ENCODE assay signal across 24 cellular contexts in the genomic region with DNA sequence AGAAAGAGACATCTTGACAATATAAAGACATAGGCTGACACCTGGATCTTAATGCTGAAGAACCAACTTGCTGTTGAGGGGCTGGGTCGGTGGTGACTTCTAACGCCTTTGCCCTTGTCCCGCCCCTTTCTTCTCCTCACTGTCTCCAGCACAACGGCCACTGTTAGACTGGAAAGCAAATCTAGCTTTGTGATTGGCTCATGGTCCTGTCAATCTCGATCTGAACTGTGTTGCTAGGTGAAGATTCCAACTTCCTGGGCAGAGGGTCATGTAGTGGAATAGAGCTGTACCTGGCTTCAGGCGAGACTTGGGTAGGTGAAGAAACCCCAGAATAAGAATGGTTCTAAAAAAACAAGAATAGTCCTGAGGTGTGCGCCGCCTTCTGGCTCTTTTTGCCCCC. TPM values are rescaled to one million over a fixed set of nuclear protein-coding genes. Genes with fewer than 3 reads are reported as not detected.
DNase-seq lines count a peak whose midpoint lies in the region; ATAC-seq and TF ChIP-seq lines count a peak whose summit lies in the region.
"Had no signal": no experiment of that assay in that cellular context is flagged by ENCODE, and none has a peak within 500 bp of the region (broad histone marks: within the 10 kb centered on the region; RNA-seq: fewer than 3 reads in every experiment).

TSS of gene PGK2 (minus strand) at position 110 of the 400 bp plus-strand sequence. CDS start at position 12, 98 bp downstream.

- H2AFZ ChIP-seq in Karpas-422 (ENCODE audit: low read length) (no peak within 1 kb of the TSS), neural progenitor cell (replicated peaks) (no peak within 1 kb of the TSS)

- H3K9me2 ChIP-seq in Karpas-422 (replicated peaks; ENCODE audit: insufficient read depth, low read length) = no peaks in the 10 kb centered on the region; the same call in 1 of the 2 replicates

- no peaks in the 10 kb centered on the region for H3K4me1 Mint-ChIP-seq in neural progenitor cell
- H3K4me1 Mint-ChIP-seq in activated T-helper 2 cell treated with anti-CD3 and anti-CD28 coated beads, Interferon-gamma antibody, Interleukin-2, Interleukin-4, amounts not matched to agents 10 μg/mL and 5 μg/mL and 100 μg/mL, durations not matched to agents 14 hours and 24 hours and 36 hours (ENCODE audit: low read depth) = no peaks in the 10 kb centered on the region
- H3K4me1 Mint-ChIP-seq: activated naive CD8-positive, alpha-beta T cell treated with anti-CD3 and anti-CD28 coated beads, Interleukin-2, amount 10 ng/mL, durations not matched to agents 7 days and 5 days; CD4-positive, CD25-positive, alpha-beta regulatory T cell had no signal

- H3K9me3 ChIP-seq in Karpas-422 (ENCODE audit: low read length) = no peaks in the 10 kb centered on the region
- H3K9me3 ChIP-seq in neural progenitor cell (ENCODE audit: low read depth) = no peaks in the 10 kb centered on the region
- no peaks in the 10 kb centered on the region for H3K9me3 ChIP-seq in right cardiac atrium (ENCODE audit: control insufficient read depth, low read length)
- H3K9me3 ChIP-seq: uterus had no signal

- H3K9ac ChIP-seq in Karpas-422 (ENCODE audit: low read length) (no peak within 1 kb of the TSS), neural progenitor cell (no peak within 1 kb of the TSS)
- H3K9ac ChIP-seq: KMS-11 had no signal

- H3K36me3 Mint-ChIP-seq in neural progenitor cell = no peaks in the 10 kb centered on the region
- H3K36me3 Mint-ChIP-seq in activated T-helper 2 cell treated with anti-CD3 and anti-CD28 coated beads, Interferon-gamma antibody, Interleukin-2, Interleukin-4, amounts not matched to agents 10 μg/mL and 5 μg/mL and 100 μg/mL, durations not matched to agents 14 hours and 24 hours and 36 hours (ENCODE audit: low read depth) = no peaks in the 10 kb centered on the region
- H3K36me3 Mint-ChIP-seq: activated naive CD8-positive, alpha-beta T cell treated with anti-CD3 and anti-CD28 coated beads, Interleukin-2, amount 10 ng/mL, durations not matched to agents 7 days and 5 days; CD4-positive, CD25-positive, alpha-beta regulatory T cell had no signal

- peak; percentile 61; the same call in 2 of the 3 replicates for ATAC-seq in SK-N-SH treated with all-trans-retinoic acid at 6 μM for 48 hours
- ATAC-seq in right cardiac atrium = no peak
- no peak for ATAC-seq in HG03108 (IDR thresholded peaks at IDR 0.05; ENCODE audit: unreplicated experiment)
- ATAC-seq: activated CD8-positive, alpha-beta T cell treated with anti-CD3 and anti-CD28 coated beads for 36 hours; activated T-cell treated with anti-CD3 and anti-CD28 coated beads, Interleukin-2, amount 50 U/mL, for 72 hours had no signal

- WGBS in right cardiac atrium = 84% methylated on average over 8 of the region's 8 CpGs

- H3K4me1 ChIP-seq in Karpas-422 (ENCODE audit: low read length) (no peaks in the 10 kb centered on the region), neural progenitor cell (no peaks in the 10 kb centered on the region), right cardiac atrium (ENCODE audit: control insufficient read depth, insufficient read depth, low read length) (no peaks in the 10 kb centered on the region)
- H3K4me1 ChIP-seq: uterus had no signal

- no peaks in the 10 kb centered on the region for H3K79me2 ChIP-seq in Karpas-422 (ENCODE audit: low read length)
- no peaks in the 10 kb centered on the region for H3K79me2 ChIP-seq in neural progenitor cell (ENCODE audit: low read depth)

- no peak within 1 kb of the TSS for H3K27ac Mint-ChIP-seq in neural progenitor cell
- H3K27ac Mint-ChIP-seq in activated T-helper 2 cell treated with anti-CD3 and anti-CD28 coated beads, Interferon-gamma antibody, Interleukin-2, Interleukin-4, amounts not matched to agents 10 μg/mL and 5 μg/mL and 100 μg/mL, durations not matched to agents 14 hours and 24 hours and 36 hours = no peak within 1 kb of the TSS
- H3K27ac Mint-ChIP-seq: activated CD8-positive, alpha-beta T cell treated with anti-CD3 and anti-CD28 coated beads for 36 hours; activated naive CD8-positive, alpha-beta T cell treated with anti-CD3 and anti-CD28 coated beads, Interleukin-2, amount 10 ng/mL, durations not matched to agents 7 days and 5 days; activated T-cell treated with anti-CD3 and anti-CD28 coated beads, Interleukin-2, amount 50 U/mL, for 72 hours; CD4-positive, CD25-positive, alpha-beta regulatory T cell; dendritic cell treated with granulocyte-macrophage colony-stimulating factor and Interleukin-4, amounts not matched to agents 40 ng/mL and 50 ng/mL, for 4 days had no signal

- no peaks in the 10 kb centered on the region for H3K27me3 Mint-ChIP-seq in neural progenitor cell (ENCODE audit: insufficient read depth, low read depth)
- H3K27me3 Mint-ChIP-seq in activated T-helper 2 cell treated with anti-CD3 and anti-CD28 coated beads, Interferon-gamma antibody, Interleukin-2, Interleukin-4, amounts not matched to agents 10 μg/mL and 5 μg/mL and 100 μg/mL, durations not matched to agents 14 hours and 24 hours and 36 hours (ENCODE audit: low read depth) = no peaks in the 10 kb centered on the region
- H3K27me3 Mint-ChIP-seq: activated CD8-positive, alpha-beta T cell treated with anti-CD3 and anti-CD28 coated beads for 36 hours; activated naive CD8-positive, alpha-beta T cell treated with anti-CD3 and anti-CD28 coated beads, Interleukin-2, amount 10 ng/mL, durations not matched to agents 7 days and 5 days; dendritic cell treated with granulocyte-macrophage colony-stimulating factor and Interleukin-4, amounts not matched to agents 40 ng/mL and 50 ng/mL, for 4 days had no signal

- H3K4me3 ChIP-seq in Karpas-422 (ENCODE audit: low read length) (no peak within 1 kb of the TSS), neural progenitor cell (no peak within 1 kb of the TSS), right cardiac atrium (ENCODE audit: low read length) (no peak within 1 kb of the TSS)
- H3K4me3 ChIP-seq: uterus had no signal

- no peaks in the 10 kb centered on the region for H3K9me3 Mint-ChIP-seq in neural progenitor cell
- H3K9me3 Mint-ChIP-seq in activated T-helper 2 cell treated with anti-CD3 and anti-CD28 coated beads, Interferon-gamma antibody, Interleukin-2, Interleukin-4, amounts not matched to agents 10 μg/mL and 5 μg/mL and 100 μg/mL, durations not matched to agents 14 hours and 24 hours and 36 hours = no peaks in the 10 kb centered on the region

- H3K27ac ChIP-seq in Karpas-422 (ENCODE audit: low read length) = no peak within 1 kb of the TSS
- H3K27ac ChIP-seq in neural progenitor cell = no peak within 1 kb of the TSS
- no peak within 1 kb of the TSS for H3K27ac ChIP-seq in right cardiac atrium (ENCODE audit: low read length)
- H3K27ac ChIP-seq: brain microvascular endothelial cell, KMS-11, uterus had no signal

- H3K36me3 ChIP-seq in Karpas-422 (ENCODE audit: insufficient read depth, low read length) (no peaks in the 10 kb centered on the region), neural progenitor cell (no peaks in the 10 kb centered on the region)
- H3K36me3 ChIP-seq: brain microvascular endothelial cell, uterus had no signal

- H3K27me3 ChIP-seq in Karpas-422 (ENCODE audit: low read length) (no peaks in the 10 kb centered on the region), neural progenitor cell (no peaks in the 10 kb centered on the region), right cardiac atrium (ENCODE audit: control insufficient read depth, insufficient read depth) (no peaks in the 10 kb centered on the region)
- H3K27me3 ChIP-seq: brain microvascular endothelial cell, uterus had no signal

- intact Hi-C loops in right cardiac atrium (cut with DNase I) = no loop called here
- intact Hi-C loops in activated T-helper 2 cell treated with anti-CD3 and anti-CD28 coated beads, Interferon-gamma antibody, Interleukin-2, Interleukin-4, amounts not matched to agents 10 μg/mL and 5 μg/mL and 100 μg/mL, durations not matched to agents 14 hours and 24 hours and 36 hours (cut with micrococcal nuclease) = no loop called here

- no peaks in the 10 kb centered on the region for H3F3A ChIP-seq in neural progenitor cell (ENCODE audit: low read depth)

- peak; percentile 28 for DNase-seq in NCI-H82 (lab: John Stamatoyannopoulos, UW)
- DNase-seq in NCI-H82 treated with DMSO at 0.1 percent for 48 hours (lab: John Stamatoyannopoulos, UW; ENCODE audit: unreplicated experiment) = no peak
- peak; percentile 46 for DNase-seq in Karpas-422
- peak; percentile 11 for DNase-seq in neural progenitor cell (ENCODE audit: low spot score)
- no peak for DNase-seq in right cardiac atrium
- DNase-seq in activated T-helper 2 cell treated with anti-CD3 and anti-CD28 coated beads, Interferon-gamma antibody, Interleukin-2, Interleukin-4, amounts not matched to agents 10 μg/mL and 5 μg/mL and 100 μg/mL, durations not matched to agents 14 hours and 24 hours and 36 hours (ENCODE audit: low spot score) = no peak
- DNase-seq: ACHN; activated CD8-positive, alpha-beta T cell treated with anti-CD3 and anti-CD28 coated beads for 36 hours; activated naive CD8-positive, alpha-beta T cell treated with anti-CD3 and anti-CD28 coated beads, Interleukin-2, amount 10 ng/mL, durations not matched to agents 7 days and 5 days; activated T-cell treated with anti-CD3 and anti-CD28 coated beads, Interleukin-2, amount 50 U/mL, for 72 hours; brain microvascular endothelial cell; CD4-positive, CD25-positive, alpha-beta regulatory T cell; GDM1; glutamatergic neuron; GOT3; NCI-H146; NCI-H345; uterus had no signal

- TF ChIP-seq CTCF in neural progenitor cell (IDR thresholded peaks at IDR 0.05) = no peak

- H3K4me2 ChIP-seq in Karpas-422 (ENCODE audit: low read depth, low read length, poor library complexity, severe bottlenecking) (no peak within 1 kb of the TSS), neural progenitor cell (no peak within 1 kb of the TSS)
- H3K4me2 ChIP-seq: KMS-11 had no signal

- H4K20me1 ChIP-seq in Karpas-422 (ENCODE audit: insufficient read depth, low read depth, low read length) (no peaks in the 10 kb centered on the region), neural progenitor cell (ENCODE audit: low read depth) (no peaks in the 10 kb centered on the region)

- H3K4me3 Mint-ChIP-seq in neural progenitor cell = no peak within 1 kb of the TSS
- no peak within 1 kb of the TSS for H3K4me3 Mint-ChIP-seq in activated T-helper 2 cell treated with anti-CD3 and anti-CD28 coated beads, Interferon-gamma antibody, Interleukin-2, Interleukin-4, amounts not matched to agents 10 μg/mL and 5 μg/mL and 100 μg/mL, durations not matched to agents 14 hours and 24 hours and 36 hours (ENCODE audit: low read depth)
- H3K4me3 Mint-ChIP-seq: activated CD8-positive, alpha-beta T cell treated with anti-CD3 and anti-CD28 coated beads for 36 hours; activated naive CD8-positive, alpha-beta T cell treated with anti-CD3 and anti-CD28 coated beads, Interleukin-2, amount 10 ng/mL, durations not matched to agents 7 days and 5 days; activated T-cell treated with anti-CD3 and anti-CD28 coated beads, Interleukin-2, amount 50 U/mL, for 72 hours; dendritic cell treated with granulocyte-macrophage colony-stimulating factor and Interleukin-4, amounts not matched to agents 40 ng/mL and 50 ng/mL, for 4 days had no signal

RNA-seq across cellular contexts. Expression of gene PGK2, which starts in this region (rescaled TPM):
- total RNA-seq in Karpas-422 (2014; rRNA removed; shearing (Covaris generic); ENCODE audit: low replicate concordance) = not detected in 2 replicates
- total RNA-seq in neural progenitor cell (ENCODE audit: low replicate concordance) (not detected in 2 replicates), right cardiac atrium (not detected)
- polyA plus RNA-seq in right cardiac atrium = not detected
- not detected in 2 replicates for total RNA-seq in activated T-helper 2 cell treated with anti-CD3 and anti-CD28 coated beads, Interferon-gamma antibody, Interleukin-2, Interleukin-4, amounts not matched to agents 10 μg/mL and 5 μg/mL and 100 μg/mL, durations not matched to agents 14 hours and 24 hours and 36 hours
- total RNA-seq: activated CD8-positive, alpha-beta T cell treated with anti-CD3 and anti-CD28 coated beads for 36 hours; activated naive CD8-positive, alpha-beta T cell treated with anti-CD3 and anti-CD28 coated beads, Interleukin-2, amount 10 ng/mL, durations not matched to agents 7 days and 5 days; activated T-cell treated with anti-CD3 and anti-CD28 coated beads, Interleukin-2, amount 50 U/mL, for 72 hours; CD4-positive, CD25-positive, alpha-beta regulatory T cell; kidney epithelial cell had no signal
- polyA plus RNA-seq: CD4-positive, CD25-positive, alpha-beta regulatory T cell; esophagus had no signal

Comparison
In these comparisons a context has a peak if more than half of its experiments do, and no peak if none do; other contexts are left out.
1. Peak in DNase-seq in Karpas-422; RNA of the gene not detected or under 1 TPM.
2. Peak in DNase-seq in neural progenitor cell; RNA of the gene not detected or under 1 TPM.